Comparison of ENCODE assay signal across 1 cellular context in the genomic region with DNA sequence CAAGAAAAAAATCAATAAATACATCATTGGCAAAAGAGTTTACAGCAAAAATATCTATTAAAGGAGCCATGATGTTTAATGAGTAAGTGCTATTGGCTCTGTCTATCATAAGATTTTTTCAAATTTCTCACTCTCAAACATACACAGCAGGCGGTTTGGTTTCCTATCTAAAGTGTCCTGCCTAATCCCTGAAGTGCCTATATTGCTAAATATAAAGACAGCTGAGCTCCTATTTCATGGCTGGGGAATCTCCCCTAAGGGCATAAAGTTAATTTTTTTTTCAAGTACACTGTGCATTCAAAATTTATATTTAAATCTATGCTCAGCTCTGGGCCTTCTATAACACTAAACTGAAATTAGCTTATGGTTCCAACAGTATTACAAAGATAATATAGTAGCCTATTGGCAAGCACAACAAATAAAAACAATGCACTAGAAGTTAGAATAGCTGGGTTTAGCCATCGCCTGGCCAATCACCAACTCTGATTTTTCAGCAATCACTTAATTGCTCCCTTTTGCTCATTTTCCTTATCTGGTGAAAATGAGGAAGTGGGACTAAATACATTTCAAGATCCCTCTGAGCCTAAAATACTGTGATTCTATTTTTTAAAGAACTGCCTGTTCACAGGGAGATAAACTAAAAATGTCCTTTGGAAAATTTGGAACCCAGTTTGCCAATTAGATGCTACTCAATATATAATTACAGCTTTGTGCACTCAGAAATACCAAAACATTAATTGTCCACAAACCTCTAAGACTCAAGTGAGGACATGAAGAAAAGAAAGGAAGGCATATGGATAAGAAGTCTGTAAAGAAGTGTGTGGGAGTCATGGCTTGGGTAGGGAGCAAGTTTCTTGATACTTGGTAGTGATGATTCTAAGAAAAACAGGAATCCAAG.
TF ChIP-seq lines count a peak whose summit lies in the region.

No MANE protein-coding gene starts in this region.

TF ChIP-seq in HEK293, 187 proteins besides CTCF, POLR2A, EP300 and RAD21 (continued from another document and continues in another):
- TF ChIP-seq KLF7 (tag by site-specific recombination; IDR thresholded peaks at IDR 0.05; ENCODE audit: borderline replicate concordance) (no peak), ZNF155 (tag by site-specific recombination; IDR thresholded peaks at IDR 0.05) (no peak), ZNF561 (tag by site-specific recombination; IDR thresholded peaks at IDR 0.05; ENCODE audit: borderline replicate concordance) (no peak), ZNF521 (tag by site-specific recombination; IDR thresholded peaks at IDR 0.05) (no peak), HOXC10 (CRISPR knock-in tag; IDR thresholded peaks at IDR 0.05) (no peak), ZNF76 (tag by site-specific recombination; IDR thresholded peaks at IDR 0.05; ENCODE audit: borderline replicate concordance, low read depth) (no peak), HOXD13 (CRISPR knock-in tag; IDR thresholded peaks at IDR 0.05; ENCODE audit: borderline replicate concordance) (no peak), ZNF596 (tag by site-specific recombination; IDR thresholded peaks at IDR 0.05) (0 out of 2 replicates have a peak, but pooled peaks have one; percentile 35), ZBTB1 (tag by site-specific recombination; IDR thresholded peaks at IDR 0.05) (no peak), ZNF266 (tag by site-specific recombination; IDR thresholded peaks at IDR 0.05; ENCODE audit: low read depth) (no peak), FEZF1 (tag by site-specific recombination; IDR thresholded peaks at IDR 0.05) (peak; percentile 7; the same call in 1 of the 2 replicates), ZNF48 (tag by site-specific recombination; IDR thresholded peaks at IDR 0.05) (no peak), ZNF660 (tag by site-specific recombination; IDR thresholded peaks at IDR 0.05) (no peak), ZNF843 (tag by site-specific recombination; IDR thresholded peaks at IDR 0.05) (0 out of 2 replicates have a peak, but pooled peaks have one; percentile 30), ZNF202 (tag by site-specific recombination; IDR thresholded peaks at IDR 0.05; ENCODE audit: borderline replicate concordance) (no peak), ZNF175 (tag by site-specific recombination; IDR thresholded peaks at IDR 0.05) (no peak), GLIS2 (tag by site-specific recombination; IDR thresholded peaks at IDR 0.05) (no peak), ZNF350 (tag by site-specific recombination; IDR thresholded peaks at IDR 0.05) (no peak), TCF7L2 (IDR thresholded peaks at IDR 0.05; ENCODE audit: borderline replicate concordance, low read depth, low read length) (peak; percentile 33; the same call in 1 of the 2 replicates), ZNF112 (tag by site-specific recombination; IDR thresholded peaks at IDR 0.05) (no peak), ZNF146 (tag by site-specific recombination; IDR thresholded peaks at IDR 0.05) (no peak), ZNF830 (tag by site-specific recombination; IDR thresholded peaks at IDR 0.05; ENCODE audit: low read depth) (no peak), ZNF223 (tag by site-specific recombination; IDR thresholded peaks at IDR 0.05) (no peak), ZNF548 (tag by site-specific recombination; IDR thresholded peaks at IDR 0.05) (no peak), ZNF555 (tag by site-specific recombination; conservative IDR thresholded peaks at IDR 0.05) (0 out of 2 replicates have a peak, but pooled peaks have one; percentile 4), GLI4 (tag by site-specific recombination; IDR thresholded peaks at IDR 0.05) (no peak), REPIN1 (tag by site-specific recombination; IDR thresholded peaks at IDR 0.05; ENCODE audit: low read depth) (no peak), ZBTB17 (tag by site-specific recombination; IDR thresholded peaks at IDR 0.05) (no peak), EGR2 (tag by site-specific recombination; IDR thresholded peaks at IDR 0.05; ENCODE audit: low read depth) (no peak), ZNF501 (tag by site-specific recombination; IDR thresholded peaks at IDR 0.05) (no peak), ZNF747 (tag by site-specific recombination; IDR thresholded peaks at IDR 0.05) (no peak), ZFP3 (tag by site-specific recombination; IDR thresholded peaks at IDR 0.05; ENCODE audit: low read depth) (no peak), ZNF530 (tag by site-specific recombination; IDR thresholded peaks at IDR 0.05; ENCODE audit: low read depth) (no peak)
- TF ChIP-seq, protein P1, sequence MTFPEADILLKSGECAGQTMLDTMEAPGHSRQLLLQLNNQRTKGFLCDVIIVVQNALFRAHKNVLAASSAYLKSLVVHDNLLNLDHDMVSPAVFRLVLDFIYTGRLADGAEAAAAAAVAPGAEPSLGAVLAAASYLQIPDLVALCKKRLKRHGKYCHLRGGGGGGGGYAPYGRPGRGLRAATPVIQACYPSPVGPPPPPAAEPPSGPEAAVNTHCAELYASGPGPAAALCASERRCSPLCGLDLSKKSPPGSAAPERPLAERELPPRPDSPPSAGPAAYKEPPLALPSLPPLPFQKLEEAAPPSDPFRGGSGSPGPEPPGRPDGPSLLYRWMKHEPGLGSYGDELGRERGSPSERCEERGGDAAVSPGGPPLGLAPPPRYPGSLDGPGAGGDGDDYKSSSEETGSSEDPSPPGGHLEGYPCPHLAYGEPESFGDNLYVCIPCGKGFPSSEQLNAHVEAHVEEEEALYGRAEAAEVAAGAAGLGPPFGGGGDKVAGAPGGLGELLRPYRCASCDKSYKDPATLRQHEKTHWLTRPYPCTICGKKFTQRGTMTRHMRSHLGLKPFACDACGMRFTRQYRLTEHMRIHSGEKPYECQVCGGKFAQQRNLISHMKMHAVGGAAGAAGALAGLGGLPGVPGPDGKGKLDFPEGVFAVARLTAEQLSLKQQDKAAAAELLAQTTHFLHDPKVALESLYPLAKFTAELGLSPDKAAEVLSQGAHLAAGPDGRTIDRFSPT (tag by site-specific recombination; IDR thresholded peaks at IDR 0.05) = no peak
- TF ChIP-seq, protein P2, sequence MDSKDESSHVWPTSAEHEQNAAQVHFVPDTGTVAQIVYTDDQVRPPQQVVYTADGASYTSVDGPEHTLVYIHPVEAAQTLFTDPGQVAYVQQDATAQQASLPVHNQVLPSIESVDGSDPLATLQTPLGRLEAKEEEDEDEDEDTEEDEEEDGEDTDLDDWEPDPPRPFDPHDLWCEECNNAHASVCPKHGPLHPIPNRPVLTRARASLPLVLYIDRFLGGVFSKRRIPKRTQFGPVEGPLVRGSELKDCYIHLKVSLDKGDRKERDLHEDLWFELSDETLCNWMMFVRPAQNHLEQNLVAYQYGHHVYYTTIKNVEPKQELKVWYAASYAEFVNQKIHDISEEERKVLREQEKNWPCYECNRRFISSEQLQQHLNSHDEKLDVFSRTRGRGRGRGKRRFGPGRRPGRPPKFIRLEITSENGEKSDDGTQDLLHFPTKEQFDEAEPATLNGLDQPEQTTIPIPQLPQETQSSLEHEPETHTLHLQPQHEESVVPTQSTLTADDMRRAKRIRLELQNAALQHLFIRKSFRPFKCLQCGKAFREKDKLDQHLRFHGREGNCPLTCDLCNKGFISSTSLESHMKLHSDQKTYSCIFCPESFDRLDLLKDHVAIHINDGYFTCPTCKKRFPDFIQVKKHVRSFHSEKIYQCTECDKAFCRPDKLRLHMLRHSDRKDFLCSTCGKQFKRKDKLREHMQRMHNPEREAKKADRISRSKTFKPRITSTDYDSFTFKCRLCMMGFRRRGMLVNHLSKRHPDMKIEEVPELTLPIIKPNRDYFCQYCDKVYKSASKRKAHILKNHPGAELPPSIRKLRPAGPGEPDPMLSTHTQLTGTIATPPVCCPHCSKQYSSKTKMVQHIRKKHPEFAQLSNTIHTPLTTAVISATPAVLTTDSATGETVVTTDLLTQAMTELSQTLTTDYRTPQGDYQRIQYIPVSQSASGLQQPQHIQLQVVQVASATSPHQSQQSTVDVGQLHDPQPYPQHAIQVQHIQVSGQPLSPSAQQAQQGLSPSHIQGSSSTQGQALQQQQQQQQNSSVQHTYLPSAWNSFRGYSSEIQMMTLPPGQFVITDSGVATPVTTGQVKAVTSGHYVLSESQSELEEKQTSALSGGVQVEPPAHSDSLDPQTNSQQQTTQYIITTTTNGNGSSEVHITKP (tag by site-specific recombination; IDR thresholded peaks at IDR 0.05) = no peak
- TF ChIP-seq, protein P3, sequence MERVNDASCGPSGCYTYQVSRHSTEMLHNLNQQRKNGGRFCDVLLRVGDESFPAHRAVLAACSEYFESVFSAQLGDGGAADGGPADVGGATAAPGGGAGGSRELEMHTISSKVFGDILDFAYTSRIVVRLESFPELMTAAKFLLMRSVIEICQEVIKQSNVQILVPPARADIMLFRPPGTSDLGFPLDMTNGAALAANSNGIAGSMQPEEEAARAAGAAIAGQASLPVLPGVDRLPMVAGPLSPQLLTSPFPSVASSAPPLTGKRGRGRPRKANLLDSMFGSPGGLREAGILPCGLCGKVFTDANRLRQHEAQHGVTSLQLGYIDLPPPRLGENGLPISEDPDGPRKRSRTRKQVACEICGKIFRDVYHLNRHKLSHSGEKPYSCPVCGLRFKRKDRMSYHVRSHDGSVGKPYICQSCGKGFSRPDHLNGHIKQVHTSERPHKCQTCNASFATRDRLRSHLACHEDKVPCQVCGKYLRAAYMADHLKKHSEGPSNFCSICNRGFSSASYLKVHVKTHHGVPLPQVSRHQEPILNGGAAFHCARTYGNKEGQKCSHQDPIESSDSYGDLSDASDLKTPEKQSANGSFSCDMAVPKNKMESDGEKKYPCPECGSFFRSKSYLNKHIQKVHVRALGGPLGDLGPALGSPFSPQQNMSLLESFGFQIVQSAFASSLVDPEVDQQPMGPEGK (tag by site-specific recombination; IDR thresholded peaks at IDR 0.05) = no peak
- TF ChIP-seq, protein P4, sequence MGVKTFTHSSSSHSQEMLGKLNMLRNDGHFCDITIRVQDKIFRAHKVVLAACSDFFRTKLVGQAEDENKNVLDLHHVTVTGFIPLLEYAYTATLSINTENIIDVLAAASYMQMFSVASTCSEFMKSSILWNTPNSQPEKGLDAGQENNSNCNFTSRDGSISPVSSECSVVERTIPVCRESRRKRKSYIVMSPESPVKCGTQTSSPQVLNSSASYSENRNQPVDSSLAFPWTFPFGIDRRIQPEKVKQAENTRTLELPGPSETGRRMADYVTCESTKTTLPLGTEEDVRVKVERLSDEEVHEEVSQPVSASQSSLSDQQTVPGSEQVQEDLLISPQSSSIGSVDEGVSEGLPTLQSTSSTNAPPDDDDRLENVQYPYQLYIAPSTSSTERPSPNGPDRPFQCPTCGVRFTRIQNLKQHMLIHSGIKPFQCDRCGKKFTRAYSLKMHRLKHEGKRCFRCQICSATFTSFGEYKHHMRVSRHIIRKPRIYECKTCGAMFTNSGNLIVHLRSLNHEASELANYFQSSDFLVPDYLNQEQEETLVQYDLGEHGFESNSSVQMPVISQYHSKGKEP (tag by site-specific recombination; IDR thresholded peaks at IDR 0.05) = peak; percentile 74
- TF ChIP-seq, protein P5, sequence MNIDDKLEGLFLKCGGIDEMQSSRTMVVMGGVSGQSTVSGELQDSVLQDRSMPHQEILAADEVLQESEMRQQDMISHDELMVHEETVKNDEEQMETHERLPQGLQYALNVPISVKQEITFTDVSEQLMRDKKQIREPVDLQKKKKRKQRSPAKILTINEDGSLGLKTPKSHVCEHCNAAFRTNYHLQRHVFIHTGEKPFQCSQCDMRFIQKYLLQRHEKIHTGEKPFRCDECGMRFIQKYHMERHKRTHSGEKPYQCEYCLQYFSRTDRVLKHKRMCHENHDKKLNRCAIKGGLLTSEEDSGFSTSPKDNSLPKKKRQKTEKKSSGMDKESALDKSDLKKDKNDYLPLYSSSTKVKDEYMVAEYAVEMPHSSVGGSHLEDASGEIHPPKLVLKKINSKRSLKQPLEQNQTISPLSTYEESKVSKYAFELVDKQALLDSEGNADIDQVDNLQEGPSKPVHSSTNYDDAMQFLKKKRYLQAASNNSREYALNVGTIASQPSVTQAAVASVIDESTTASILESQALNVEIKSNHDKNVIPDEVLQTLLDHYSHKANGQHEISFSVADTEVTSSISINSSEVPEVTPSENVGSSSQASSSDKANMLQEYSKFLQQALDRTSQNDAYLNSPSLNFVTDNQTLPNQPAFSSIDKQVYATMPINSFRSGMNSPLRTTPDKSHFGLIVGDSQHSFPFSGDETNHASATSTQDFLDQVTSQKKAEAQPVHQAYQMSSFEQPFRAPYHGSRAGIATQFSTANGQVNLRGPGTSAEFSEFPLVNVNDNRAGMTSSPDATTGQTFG (tag by site-specific recombination; IDR thresholded peaks at IDR 0.05; ENCODE audit: borderline replicate concordance) = no peak
- TF ChIP-seq, protein P6, sequence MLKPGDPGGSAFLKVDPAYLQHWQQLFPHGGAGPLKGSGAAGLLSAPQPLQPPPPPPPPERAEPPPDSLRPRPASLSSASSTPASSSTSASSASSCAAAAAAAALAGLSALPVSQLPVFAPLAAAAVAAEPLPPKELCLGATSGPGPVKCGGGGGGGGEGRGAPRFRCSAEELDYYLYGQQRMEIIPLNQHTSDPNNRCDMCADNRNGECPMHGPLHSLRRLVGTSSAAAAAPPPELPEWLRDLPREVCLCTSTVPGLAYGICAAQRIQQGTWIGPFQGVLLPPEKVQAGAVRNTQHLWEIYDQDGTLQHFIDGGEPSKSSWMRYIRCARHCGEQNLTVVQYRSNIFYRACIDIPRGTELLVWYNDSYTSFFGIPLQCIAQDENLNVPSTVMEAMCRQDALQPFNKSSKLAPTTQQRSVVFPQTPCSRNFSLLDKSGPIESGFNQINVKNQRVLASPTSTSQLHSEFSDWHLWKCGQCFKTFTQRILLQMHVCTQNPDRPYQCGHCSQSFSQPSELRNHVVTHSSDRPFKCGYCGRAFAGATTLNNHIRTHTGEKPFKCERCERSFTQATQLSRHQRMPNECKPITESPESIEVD (tag by site-specific recombination; IDR thresholded peaks at IDR 0.05) = peak; percentile 87
- TF ChIP-seq, protein P7, sequence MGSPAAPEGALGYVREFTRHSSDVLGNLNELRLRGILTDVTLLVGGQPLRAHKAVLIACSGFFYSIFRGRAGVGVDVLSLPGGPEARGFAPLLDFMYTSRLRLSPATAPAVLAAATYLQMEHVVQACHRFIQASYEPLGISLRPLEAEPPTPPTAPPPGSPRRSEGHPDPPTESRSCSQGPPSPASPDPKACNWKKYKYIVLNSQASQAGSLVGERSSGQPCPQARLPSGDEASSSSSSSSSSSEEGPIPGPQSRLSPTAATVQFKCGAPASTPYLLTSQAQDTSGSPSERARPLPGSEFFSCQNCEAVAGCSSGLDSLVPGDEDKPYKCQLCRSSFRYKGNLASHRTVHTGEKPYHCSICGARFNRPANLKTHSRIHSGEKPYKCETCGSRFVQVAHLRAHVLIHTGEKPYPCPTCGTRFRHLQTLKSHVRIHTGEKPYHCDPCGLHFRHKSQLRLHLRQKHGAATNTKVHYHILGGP (tag by site-specific recombination; IDR thresholded peaks at IDR 0.05) = no peak
- TF ChIP-seq, protein P8, sequence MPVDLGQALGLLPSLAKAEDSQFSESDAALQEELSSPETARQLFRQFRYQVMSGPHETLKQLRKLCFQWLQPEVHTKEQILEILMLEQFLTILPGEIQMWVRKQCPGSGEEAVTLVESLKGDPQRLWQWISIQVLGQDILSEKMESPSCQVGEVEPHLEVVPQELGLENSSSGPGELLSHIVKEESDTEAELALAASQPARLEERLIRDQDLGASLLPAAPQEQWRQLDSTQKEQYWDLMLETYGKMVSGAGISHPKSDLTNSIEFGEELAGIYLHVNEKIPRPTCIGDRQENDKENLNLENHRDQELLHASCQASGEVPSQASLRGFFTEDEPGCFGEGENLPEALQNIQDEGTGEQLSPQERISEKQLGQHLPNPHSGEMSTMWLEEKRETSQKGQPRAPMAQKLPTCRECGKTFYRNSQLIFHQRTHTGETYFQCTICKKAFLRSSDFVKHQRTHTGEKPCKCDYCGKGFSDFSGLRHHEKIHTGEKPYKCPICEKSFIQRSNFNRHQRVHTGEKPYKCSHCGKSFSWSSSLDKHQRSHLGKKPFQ (tag by site-specific recombination; IDR thresholded peaks at IDR 0.05) = no peak
